In genomic region chr3:113696658-113697191, GRCh38 we compare ENCODE assay signal across 8 cellular contexts. TPM values are rescaled to one million over a fixed set of nuclear protein-coding genes. Genes with fewer than 3 reads are reported as not detected.
DNase-seq lines count a peak whose midpoint lies in the region; ATAC-seq, FAIRE-seq and TF ChIP-seq lines count a peak whose summit lies in the region.

No MANE protein-coding gene starts in this region.

- H3K9me3 ChIP-seq in kidney (ENCODE audit: control insufficient read depth in 1 of 2, low read length in 2 of 2), result no peaks in the 10 kb centered on the region

- peaks cover 9 to 26% of the 10 kb centered on the region in 2 donors for H3K4me1 ChIP-seq in kidney (ENCODE audit: control insufficient read depth in 1 of 2, insufficient read depth in 1 of 2, low read depth in 1 of 2, low read length in 2 of 2)

- DNase-seq in AG10803 (ENCODE audit: low read depth), result peak; percentile 99
- DNase-seq in NCI-H446 (lab: John Stamatoyannopoulos, UW), result peak; percentile 99
- peak; percentile 98 for DNase-seq in activated CD4-positive, alpha-beta T cell treated with anti-CD3 and anti-CD28 coated beads for 1 hour
- DNase-seq in choroid plexus epithelial cell (ENCODE audit: low read depth), result peak; percentile 100
- peak; percentile 100 for DNase-seq in kidney
- peak; percentile 96 to 97 for DNase-seq in stimulated activated CD4-positive, alpha-beta T cell treated with anti-CD3 and anti-CD28 coated beads, Interleukin-15, amount 100 ng/mL, for 1 hour (ENCODE audit: low read depth in 1 of 2, low spot score in 1 of 2)

- peak overlapping the region; percentile 79 to 93 for H3K9ac ChIP-seq in kidney (ENCODE audit: low read length in 2 of 2)

- peak; percentile 98 for FAIRE-seq in kidney (lab: Jason Lieb, UNC)

- H3K4me3 ChIP-seq in AG10803 (ENCODE audit: low read length) (peak overlapping the region; percentile 87), choroid plexus epithelial cell (ENCODE audit: low read depth, low read length) (peak overlapping the region; percentile 85), kidney (ENCODE audit: low read length in 2 of 2) (peak overlapping the region; percentile 83 to 96)

- H3K36me3 ChIP-seq in kidney (ENCODE audit: control insufficient read depth in 1 of 2, insufficient read depth in 2 of 2, low read length in 2 of 2), result no peaks in the 10 kb centered on the region

- peak overlapping the region; percentile 96 to 97 for H3K27ac ChIP-seq in kidney (ENCODE audit: low read depth in 2 of 2, low read length in 2 of 2)

- intact Hi-C loops in kidney (cut with DNase I), result no loop called here

- TF ChIP-seq CTCF in AG10803 (conservative IDR thresholded peaks at IDR 0.05; ENCODE audit: low read length), result peak; percentile 28
- TF ChIP-seq CTCF in choroid plexus epithelial cell (conservative IDR thresholded peaks at IDR 0.05; ENCODE audit: low read depth, low read length), result peak; percentile 12
- TF ChIP-seq CTCF in kidney (IDR thresholded peaks at IDR 0.05; ENCODE audit: borderline replicate concordance, extremely low read depth, insufficient read depth), result no peak

- ATAC-seq in GM19043 (IDR thresholded peaks at IDR 0.05; ENCODE audit: low read depth, unreplicated experiment) (peak; percentile 93), HG03354 (IDR thresholded peaks at IDR 0.05; ENCODE audit: poor library complexity, severe bottlenecking, unreplicated experiment) (peak; percentile 96)

RNA-seq across cellular contexts. Expression of gene USF3, which starts 0.3 kb away (rescaled TPM):
- 21.3 TPM for total RNA-seq in kidney
- polyA plus RNA-seq in kidney (ENCODE audit: insufficient read depth, low read depth, low replicate concordance), result 6.5 TPM

RNA-seq across cellular contexts. Expression of gene NAA50, which starts 49.3 kb away (rescaled TPM):
- total RNA-seq in kidney, result 101 TPM
- 45.4 TPM for polyA plus RNA-seq in kidney (ENCODE audit: insufficient read depth, low read depth, low replicate concordance)

RNA-seq across cellular contexts. Expression of gene ATP6V1A, which starts 50.1 kb away (rescaled TPM):
- 172 TPM for total RNA-seq in kidney
- 87.1 TPM for polyA plus RNA-seq in kidney (ENCODE audit: insufficient read depth, low read depth, low replicate concordance)

Comparison
In these comparisons a context has a peak if more than half of its experiments do, and no peak if none do; other contexts are left out.
1. Peak in every context shown above with its lines: DNase-seq, ATAC-seq, H3K4me3 ChIP-seq and H3K27ac ChIP-seq.